In the genomic region with DNA sequence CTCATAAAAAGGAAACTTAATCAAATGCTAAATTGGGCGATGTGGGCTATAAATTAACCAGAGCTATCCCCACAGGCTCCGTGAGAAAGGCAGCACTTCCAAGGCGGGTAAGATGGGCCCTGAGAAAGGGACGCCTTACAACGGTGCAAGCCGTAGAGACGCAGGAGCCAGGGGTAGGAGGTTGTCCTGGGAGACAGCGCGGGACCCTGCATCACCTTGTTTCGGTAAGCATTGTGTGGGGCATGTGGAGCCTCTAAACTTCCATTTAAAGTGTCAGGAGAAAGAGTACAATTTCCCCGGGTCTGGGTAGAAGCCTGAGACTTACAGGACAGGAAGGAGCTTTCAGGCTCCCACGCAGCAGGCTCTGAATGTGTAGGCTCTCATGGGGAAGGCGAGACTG, we compare ENCODE assay signal across 8 cellular contexts. TPM values are rescaled to one million over a fixed set of nuclear protein-coding genes. Genes with fewer than 3 reads are reported as not detected.
A peak's percentile ranks its signal among the peaks of the same experiment; 100 is the strongest.
DNase-seq lines count a peak whose midpoint lies in the region; ATAC-seq, FAIRE-seq and TF ChIP-seq lines count a peak whose summit lies in the region.

No MANE protein-coding gene starts in this region.

- peaks cover 0 to 3% (median 0%) of the 10 kb centered on the region in 7 donors for H3K9me3 Mint-ChIP-seq in CD14-positive monocyte
- no peaks in the 10 kb centered on the region for H3K9me3 Mint-ChIP-seq in effector memory CD8-positive, alpha-beta T cell

- no peaks in the 10 kb centered on the region for H3K36me3 ChIP-seq in neuron (ENCODE audit: insufficient read depth, low read length)

- TF ChIP-seq CTCF in CD14-positive monocyte (IDR thresholded peaks at IDR 0.05), result no peak
- no peak for TF ChIP-seq CTCF in NB4 (IDR thresholded peaks at IDR 0.05; ENCODE audit: low read depth, low read length)

- no peak for DNase-seq in CD14-positive monocyte (ENCODE audit: low spot score)
- peak; percentile 52 for DNase-seq in NB4 (ENCODE audit: low read depth)
- peak in 2 of 3 experiments; percentile 7 for DNase-seq in effector memory CD8-positive, alpha-beta T cell
- no peak for DNase-seq in AG20443 (ENCODE audit: low spot score)
- no peak for DNase-seq in H54 (ENCODE audit: insufficient read length, low spot score)
- DNase-seq in germinal center (ENCODE audit: low spot score), result no peak
- DNase-seq in T-helper 9 cell, result no peak

- H3K27me3 Mint-ChIP-seq in CD14-positive monocyte (ENCODE audit: low read depth in 3 of 3), result peaks cover 2 to 5% (median 5%) of the 10 kb centered on the region in 3 donors
- peaks cover 0 to 6% of the 10 kb centered on the region in 2 donors for H3K27me3 Mint-ChIP-seq in effector memory CD8-positive, alpha-beta T cell

- TF ChIP-seq POLR2A in NB4 (IDR thresholded peaks at IDR 0.05; ENCODE audit: extremely low read depth, insufficient read length) (no peak), H54 (IDR thresholded peaks at IDR 0.05; ENCODE audit: low read depth, low read length) (no peak)

- H3K4me1 Mint-ChIP-seq in CD14-positive monocyte, result peaks cover 34% of the 10 kb centered on the region
- peaks cover 26 to 31% of the 10 kb centered on the region in 2 donors for H3K4me1 Mint-ChIP-seq in effector memory CD8-positive, alpha-beta T cell (ENCODE audit: low read depth in 2 of 2)

- H3K4me3 ChIP-seq in NB4 (ENCODE audit: low read depth, low read length), result peak overlapping the region; percentile 63
- peak overlapping the region; percentile 58 for H3K4me3 ChIP-seq in neuron (ENCODE audit: low read length)

- H2AFZ ChIP-seq in neuron (ENCODE audit: low read depth, low read length), result peak overlapping the region; percentile 89

- H3K36me3 Mint-ChIP-seq in CD14-positive monocyte, result peaks cover 5 to 16% of the 10 kb centered on the region in 2 donors
- peaks cover 22% of the 10 kb centered on the region for H3K36me3 Mint-ChIP-seq in effector memory CD8-positive, alpha-beta T cell (ENCODE audit: insufficient read depth)

- peak overlapping the region; percentile 85 to 94 (median 90) for H3K27ac Mint-ChIP-seq in CD14-positive monocyte
- H3K27ac Mint-ChIP-seq in effector memory CD8-positive, alpha-beta T cell, result peak overlapping the region; percentile 95 to 97

- no peaks in the 10 kb centered on the region for H3K27me3 ChIP-seq in neuron (ENCODE audit: insufficient read depth, low read length)

- no peaks in the 10 kb centered on the region for H3K9me3 ChIP-seq in neuron (ENCODE audit: low read length)

- H3K4me1 ChIP-seq in neuron (ENCODE audit: insufficient read depth, low read length), result peaks cover 49% of the 10 kb centered on the region

- intact Hi-C loops in CD14-positive monocyte (cut with micrococcal nuclease), result loop anchor here in 1 of 2 donors (2.0 kb wide), 1 partner anchor 55 kb away; no protein-coding TSS in a partner anchor

- no peak for ATAC-seq in effector memory CD8-positive, alpha-beta T cell (replicated peaks)

- peak overlapping the region; percentile 84 to 89 for H3K4me3 Mint-ChIP-seq in CD14-positive monocyte
- H3K4me3 Mint-ChIP-seq in effector memory CD8-positive, alpha-beta T cell, result peak overlapping the region; percentile 85 to 87

- FAIRE-seq in H54 (lab: Jason Lieb, UNC), result no peak

RNA-seq across cellular contexts. Expression of gene PER2, which starts 1.2 kb away (rescaled TPM):
- polyA plus RNA-seq in CD14-positive monocyte, result 1 to 10 TPM; 1.6 to 3.1 TPM

RNA-seq across cellular contexts. Expression of gene TRAF3IP1, which starts 30.7 kb away (rescaled TPM):
- polyA plus RNA-seq in CD14-positive monocyte, result 1 to 10 TPM; 1.5 TPM

RNA-seq across cellular contexts. Expression of gene HES6, which starts 49.7 kb away (rescaled TPM):
- 1 to 10 TPM; 2.1 to 4.0 TPM for polyA plus RNA-seq in CD14-positive monocyte

Comparison
In these comparisons a context has a peak if more than half of its experiments do, and no peak if none do; other contexts are left out.
1. DNase-seq: peak in NB4 (single experiment) and effector memory CD8-positive, alpha-beta T cell (2 of 3); none in CD14-positive monocyte (single experiment), AG20443 (single experiment), H54 (single experiment), germinal center (single experiment) and T-helper 9 cell (single experiment).